In the genomic region with DNA sequence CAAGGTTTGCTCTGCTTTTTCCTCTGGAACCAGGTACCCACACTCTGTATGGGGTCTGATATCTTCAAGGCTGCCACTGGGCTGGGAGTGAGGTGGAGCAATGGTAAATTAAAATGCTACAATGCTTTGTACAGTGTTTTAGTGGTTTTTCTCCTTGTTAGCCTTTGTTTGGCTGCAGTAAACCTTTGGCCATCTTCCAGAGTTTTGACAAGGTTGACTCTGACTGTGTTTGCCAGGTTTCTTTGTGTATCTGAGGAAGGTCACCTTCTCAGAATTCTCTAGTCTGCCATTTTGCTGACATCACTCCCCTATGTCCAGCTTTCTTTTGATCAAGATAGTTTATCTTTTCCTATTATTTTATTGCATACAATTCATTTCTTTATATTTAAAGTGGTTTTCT, we compare ENCODE assay signal across 11 cellular contexts. TPM values are rescaled to one million over a fixed set of nuclear protein-coding genes. Genes with fewer than 3 reads are reported as not detected.
"Had no signal": no experiment of that assay in that cellular context is flagged by ENCODE, and none has a peak within 500 bp of the region (broad histone marks: within the 10 kb centered on the region; RNA-seq: fewer than 3 reads in every experiment).

No MANE protein-coding gene starts in this region.

- ATAC-seq: activated T-helper 17 cell treated with anti-CD3 and anti-CD28 coated beads, Interleukin-2, amount 50 U/mL, for 72 hours; left ventricle myocardium superior had no signal

- H3K4me3 ChIP-seq: ovary, transverse colon had no signal

- FAIRE-seq: keratinocyte had no signal

- H3K27ac ChIP-seq: ovary, transverse colon had no signal

- H3K9me3 ChIP-seq: ovary, transverse colon had no signal

- DNase-seq: activated CD4-positive, alpha-beta T cell treated with anti-CD3 and anti-CD28 coated beads for 48 hours; activated naive CD4-positive, alpha-beta T cell treated with anti-CD3 and anti-CD28 coated beads for 36 hours; central memory CD4-positive, alpha-beta T cell; left ventricle myocardium superior; ovary; transverse colon had no signal

- H3K36me3 ChIP-seq: ovary, transverse colon had no signal

- H3K27me3 ChIP-seq: ovary, transverse colon had no signal

RNA-seq across cellular contexts. Expression of gene SPATA31D1, which starts 11.2 kb away (rescaled TPM):
- total RNA-seq: activated naive CD4-positive, alpha-beta T cell treated with anti-CD3 and anti-CD28 coated beads for 36 hours; activated T-helper 17 cell treated with anti-CD3 and anti-CD28 coated beads, Interleukin-2, amount 50 U/mL, for 72 hours; epithelial cell of proximal tubule; left ventricle myocardium superior; myocyte; neural crest cell; ovary; transverse colon had no signal
- polyA plus RNA-seq: keratinocyte, ovary had no signal

RNA-seq across cellular contexts. Expression of gene SPATA31D3, which starts 56.5 kb away (rescaled TPM):
- total RNA-seq: activated naive CD4-positive, alpha-beta T cell treated with anti-CD3 and anti-CD28 coated beads for 36 hours; activated T-helper 17 cell treated with anti-CD3 and anti-CD28 coated beads, Interleukin-2, amount 50 U/mL, for 72 hours; epithelial cell of proximal tubule; left ventricle myocardium superior; myocyte; neural crest cell; ovary; transverse colon had no signal
- polyA plus RNA-seq: keratinocyte, ovary had no signal
